In the genomic region with DNA sequence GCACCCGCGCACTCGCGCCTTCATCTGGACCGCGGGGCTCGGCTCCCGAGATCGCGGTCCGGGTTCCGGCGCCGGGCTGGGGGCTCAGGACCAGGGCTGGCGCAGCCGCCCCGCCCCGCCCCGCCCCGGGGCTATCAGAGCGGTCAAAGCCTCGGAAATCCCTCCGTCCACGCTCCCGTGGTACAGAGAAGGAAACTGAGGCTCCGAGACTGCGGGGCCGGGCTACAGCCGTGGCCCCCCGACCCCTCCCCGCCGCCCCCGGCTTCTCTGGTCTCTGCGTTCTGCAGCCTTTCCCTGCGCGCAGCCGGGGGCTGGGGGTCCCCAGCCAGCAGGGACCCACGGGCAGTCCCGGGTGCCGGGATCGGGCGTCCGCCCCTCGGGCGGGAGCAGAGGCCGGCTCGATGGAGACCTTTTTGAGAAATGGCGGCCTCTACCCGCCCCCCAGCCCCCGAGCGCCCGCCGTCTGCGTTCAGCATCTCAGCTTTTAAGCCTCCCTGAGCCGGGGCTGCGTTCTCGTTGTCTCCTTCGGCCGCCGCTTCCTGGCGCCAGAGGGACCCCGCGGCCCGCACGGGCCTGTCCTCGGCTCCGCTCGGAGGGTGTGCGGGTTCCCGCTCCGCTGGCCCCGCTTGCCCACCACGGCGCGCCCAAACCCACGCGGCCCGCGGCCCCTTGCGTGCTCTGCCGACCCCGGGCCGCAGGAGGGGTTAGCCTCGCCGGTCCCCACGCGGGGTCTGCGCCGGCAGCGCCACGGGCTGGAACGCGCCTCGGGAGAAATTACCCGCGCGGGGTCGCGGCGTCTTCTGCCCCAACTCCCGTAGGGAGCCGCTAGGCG, we compare ENCODE assay signal across 8 cellular contexts. TPM values are rescaled to one million over a fixed set of nuclear protein-coding genes. Genes with fewer than 3 reads are reported as not detected.
DNase-seq lines count a peak whose midpoint lies in the region; ATAC-seq, FAIRE-seq and TF ChIP-seq lines count a peak whose summit lies in the region.

No MANE protein-coding gene starts in this region.

- TF ChIP-seq POLR2A in GM12878 (IDR thresholded peaks at IDR 0.05; ENCODE audit: low read depth, low read length), result no peak

- no peaks in the 10 kb centered on the region for H3K79me2 ChIP-seq in GM12878 (ENCODE audit: control insufficient read depth, insufficient read depth, low read length)

- no peak for TF ChIP-seq EP300 in GM12878 (IDR thresholded peaks at IDR 0.05; ENCODE audit: borderline replicate concordance in 1 of 2, control insufficient read depth in 1 of 2, low read depth in 2 of 2, low read length in 2 of 2)

- no peak overlapping the region for H3K27ac ChIP-seq in GM12878 (ENCODE audit: control insufficient read depth, insufficient read depth)
- no peak overlapping the region for H3K27ac ChIP-seq in SJCRH30

- H3K36me3 ChIP-seq in GM12878 (ENCODE audit: control insufficient read depth in 2 of 2, insufficient read depth in 2 of 2, low read length in 1 of 2) (no peaks in the 10 kb centered on the region), SJCRH30 (no peaks in the 10 kb centered on the region)

- H3K4me1 ChIP-seq in GM12878 (ENCODE audit: control insufficient read depth, insufficient read depth, low read length), result no peaks in the 10 kb centered on the region
- peaks cover 12% of the 10 kb centered on the region for H3K4me1 ChIP-seq in SJCRH30

- ATAC-seq in GM12878 (peak; percentile 52; the same call in 2 of the 3 replicates), left colon (peak; percentile 56), HG02642 (IDR thresholded peaks at IDR 0.05; ENCODE audit: poor library complexity, unreplicated experiment) (no peak)

- H3K4me3 ChIP-seq in GM12878, result no peak overlapping the region
- no peak overlapping the region for H3K4me3 ChIP-seq in SJCRH30

- H2AFZ ChIP-seq in GM12878 (ENCODE audit: control insufficient read depth, low read depth, low read length), result no peak overlapping the region

- TF ChIP-seq CTCF in GM12878 (IDR thresholded peaks at IDR 0.05 in 2 of 3, conservative IDR thresholded peaks at IDR 0.05 in 1 of 3; ENCODE audit: control insufficient read depth in 2 of 3, extremely low read depth in 1 of 3, insufficient read depth in 1 of 3, low read depth in 3 of 3, low read length in 3 of 3), result peak in 2 of 3 experiments; percentile 14 to 20; a peak in 1 of 6 replicates

- intact Hi-C loops in GM12878 (cut with micrococcal nuclease; ENCODE audit: unreplicated experiment), result loop anchor here (5.0 kb wide), 1 partner anchor 99 kb away; no protein-coding TSS in a partner anchor
- intact Hi-C loops in left colon (cut with DNase I, micrococcal nuclease), result no loop called here

- no peak overlapping the region for H3K9ac ChIP-seq in GM12878 (ENCODE audit: control insufficient read depth, insufficient read depth, low read length)

- no peaks in the 10 kb centered on the region for H4K20me1 ChIP-seq in GM12878 (ENCODE audit: control insufficient read depth, insufficient read depth)

- RAD21 ChIA-PET in GM12878 (lab: Charles Lee; ENCODE audit: unreplicated experiment), result no interaction called here

- in situ Hi-C loops in GM12878 (cut with MboI), result no loop called here

- no peak for FAIRE-seq in GM12878 (lab: Jason Lieb, UNC)
- no peak for FAIRE-seq in HTR-8/SVneo (lab: Jason Lieb, UNC)

- WGBS in GM12878 (ENCODE audit: insufficient coverage, insufficient replicate concordance, low lambda C conversion rate, missing lambda C conversion rate), result 15% methylated on average over 69 of the region's 103 CpGs

- SMC1A ChIA-PET in GM12878 (lab: Charles Lee; ENCODE audit: uncharacterized antibody, unreplicated experiment), result no interaction called here

- no peak overlapping the region for H3K4me2 ChIP-seq in GM12878 (ENCODE audit: control insufficient read depth, insufficient read depth)

- no peak for TF ChIP-seq RAD21 in GM12878 (IDR thresholded peaks at IDR 0.05; ENCODE audit: insufficient read depth, low read depth, low read length)

- peak; percentile 82 for DNase-seq in GM03348 (ENCODE audit: low spot score)
- DNase-seq in NCI-H510A treated with DMSO at 0.1 percent for 48 hours (lab: John Stamatoyannopoulos, UW), result peak; percentile 45
- no peak for DNase-seq in GM12878 (ENCODE audit: low read depth, low spot score)
- peak in 1 of 2 donors; percentile 25 for DNase-seq in left colon
- DNase-seq in superior temporal gyrus (ENCODE audit: extremely low spot score), result peak; percentile 58
- DNase-seq in HTR-8/SVneo (ENCODE audit: insufficient read length, low spot score), result no peak
- DNase-seq in SJCRH30, result no peak

- POLR2A ChIA-PET in GM12878 (lab: Charles Lee), result no interaction called here

- peaks cover 7 to 22% of the 10 kb centered on the region in 2 experiments for H3K27me3 ChIP-seq in GM12878 (replicated peaks in 1 of 2; ENCODE audit: control insufficient read depth in 2 of 2, insufficient read depth in 2 of 2, low read length in 1 of 2)
- H3K27me3 ChIP-seq in SJCRH30, result peaks cover 19% of the 10 kb centered on the region

- no TSS peak for BruUV-seq in GM12878 (replicated peaks; lab: Mats Ljungman, UMichigan)

- H3K9me3 ChIP-seq in GM12878 (replicated peaks; ENCODE audit: control insufficient read depth, insufficient read depth, low read length), result no peaks in the 10 kb centered on the region
- H3K9me3 ChIP-seq in SJCRH30 (replicated peaks), result no peaks in the 10 kb centered on the region

- CTCF ChIA-PET in GM12878 (lab: Yijun Ruan, JAX), result no interaction called here

TF ChIP-seq in GM12878, 131 proteins besides CTCF, POLR2A, EP300 and RAD21:
- TF ChIP-seq SUZ12 (IDR thresholded peaks at IDR 0.05; ENCODE audit: unreplicated experiment), result peak; percentile 85
- no peak for TF ChIP-seq RBBP5 (conservative IDR thresholded peaks at IDR 0.05)
- 0 out of 4 replicates have a peak, but pooled peaks of 1 of the 2 experiments have one; percentile 14 for TF ChIP-seq BHLHE40 (IDR thresholded peaks at IDR 0.05; ENCODE audit: borderline replicate concordance in 1 of 2, low read depth in 2 of 2, low read length in 1 of 2)
TF ChIP-seq in GM12878: peak in this region for 2.

RNA-seq across cellular contexts. Expression of a gene that starts 1.5 kb away (rescaled TPM):
- total RNA-seq in GM12878 (2013; cell fraction: nucleolus; rRNA removed), result not detected in 2 replicates
- total RNA-seq in GM12878 (2014; rRNA removed), result not detected in 2 replicates
- total RNA-seq in GM12878 (2014; rRNA removed; fragmentation: Illumina TruSeq; extraction: Trizol), result not detected in 2 replicates
- total RNA-seq in GM12878 (2021), result 0.05 TPM in 1 of 2 replicates, not detected in the other
- polyA plus RNA-seq in GM12878 (2011; ENCODE audit: low read depth), result not detected
- polyA plus RNA-seq in GM12878 (2011; rRNA removed), result not detected in 2 replicates
- 0.01 and 0.02 TPM in 2 replicates for polyA plus RNA-seq in GM12878 (2011; cell fraction: cytosol; rRNA removed)
- polyA plus RNA-seq in GM12878 (2011; cell fraction: nucleus; rRNA removed), result 0.03 and 0.04 TPM in 2 replicates
- polyA plus RNA-seq in GM12878 (2012), result 0.08 TPM in 2 replicates
- polyA plus RNA-seq in GM12878 (2014; fragmentation: Illumina TruSeq; extraction: Trizol), result not detected in 2 replicates
- polyA plus RNA-seq in GM12878 (2014; fragmentation: Nextera tagmentation; extraction: Ambion mirVana), result not detected
- polyA plus RNA-seq in GM12878 (2014; rRNA removed), result not detected in 2 replicates
- not detected for polyA plus RNA-seq in GM12878 (2016; fragmentation: Nextera tagmentation; extraction: Ambion mirVana)
- polyA minus RNA-seq in GM12878 (2011; rRNA and poly(A)+ RNA removed), result not detected in 2 replicates
- not detected in 2 replicates for polyA minus RNA-seq in GM12878 (2011; cell fraction: cytosol; rRNA and poly(A)+ RNA removed)
- not detected in 2 replicates for polyA minus RNA-seq in GM12878 (2011; cell fraction: nucleus; rRNA and poly(A)+ RNA removed)
- total RNA-seq in left colon, result 1 to 10 TPM in 1 of 2 donors, under 1 TPM in 1; 0.12 to 9.8 TPM
- total RNA-seq in SJCRH30 (2014; rRNA removed; shearing (Covaris generic)), result not detected in 2 replicates

Comparison
In these comparisons a context has a peak if more than half of its experiments do, and no peak if none do; other contexts are left out.
1. DNase-seq: peak in GM03348 (single experiment), NCI-H510A treated with DMSO at 0.1 percent for 48 hours (single experiment) and superior temporal gyrus (single experiment); none in GM12878 (single experiment), HTR-8/SVneo (single experiment) and SJCRH30 (0 of 2).